Comparison of ENCODE assay signal across 14 cellular contexts in the genomic region with DNA sequence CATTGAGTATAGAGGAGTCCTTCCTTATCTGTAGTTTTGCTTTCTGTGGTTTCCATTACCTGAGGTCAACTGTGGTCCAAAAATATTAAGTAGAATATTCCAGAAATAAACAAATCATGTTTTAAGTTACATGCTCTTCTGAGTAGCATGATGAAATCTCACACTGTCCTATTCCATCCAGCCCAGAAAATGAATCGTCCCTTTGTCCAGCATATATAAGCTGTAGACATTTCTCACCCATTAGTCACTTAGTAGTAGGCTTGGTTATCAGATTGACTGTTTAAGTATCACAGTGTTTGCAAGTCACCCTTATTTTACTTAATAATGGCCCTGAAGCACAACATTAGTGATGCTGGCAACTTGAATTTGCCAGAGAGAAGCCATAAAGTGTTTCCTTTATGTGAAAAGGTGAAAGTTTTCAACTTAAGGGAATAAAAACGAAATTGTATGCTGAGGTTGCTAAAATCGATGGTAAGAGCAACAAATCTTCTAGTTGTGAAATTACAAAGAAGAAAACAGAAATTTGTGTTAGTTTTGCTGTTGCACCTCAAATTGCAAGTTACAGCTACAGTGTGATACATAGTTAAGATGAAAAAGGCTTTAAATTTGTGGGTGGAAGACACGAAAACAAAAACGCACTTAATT.
A peak's percentile ranks its signal among the peaks of the same experiment; 100 is the strongest.
DNase-seq lines count a peak whose midpoint lies in the region; ATAC-seq, FAIRE-seq and TF ChIP-seq lines count a peak whose summit lies in the region.
"Had no signal": no experiment of that assay in that cellular context is flagged by ENCODE, and none has a peak within 500 bp of the region (broad histone marks: within the 10 kb centered on the region; RNA-seq: fewer than 3 reads in every experiment).

No MANE protein-coding gene starts in this region.

- no peaks in the 10 kb centered on the region for H3K79me2 ChIP-seq in HepG2 (ENCODE audit: insufficient read depth, low read length)

- no peaks in the 10 kb centered on the region for H3K9me3 Mint-ChIP-seq in endodermal cell
- H3K9me3 Mint-ChIP-seq: activated T-helper 1 cell treated with anti-CD3 and anti-CD28 coated beads, Interleukin-12 subunit alpha, Interleukin-12 subunit beta, Interleukin-2, Interleukin-4 antibody, amounts not matched to agents 30 ng/mL and 10 ng/mL and 1 ng/mL, durations not matched to agents 14 hours and 24 hours and 36 hours had no signal

- CTCF ChIA-PET in HepG2 (lab: Yijun Ruan, JAX; ENCODE audit: low intra/inter-chr PET ratio, low total read pairs): no interaction called here

- H3K9me3 ChIP-seq in HepG2 (ENCODE audit: low read length) (no peaks in the 10 kb centered on the region), right lobe of liver (no peaks in the 10 kb centered on the region), endodermal cell (ENCODE audit: control insufficient read depth, low read length) (no peaks in the 10 kb centered on the region)
- H3K9me3 ChIP-seq: gastrocnemius medialis, testis had no signal

- no peak overlapping the region for H3K27ac ChIP-seq in HepG2 (ENCODE audit: extremely low read length, insufficient read depth, low read length)
- H3K27ac ChIP-seq in right lobe of liver: no peak overlapping the region
- H3K27ac ChIP-seq in endodermal cell (ENCODE audit: low read depth, low read length): no peak overlapping the region
- H3K27ac ChIP-seq: gastrocnemius medialis, testis had no signal

- 88% methylated on average over 5 of the region's 5 CpGs for WGBS in HepG2 (ENCODE audit: low lambda C conversion rate)
- WGBS in right lobe of liver (ENCODE audit: insufficient coverage, low coverage, low lambda C conversion rate, missing lambda C conversion rate): 86% methylated on average over 5 of the region's 5 CpGs
- WGBS in endodermal cell (ENCODE audit: insufficient coverage in 1 of 2, insufficient read length in 1 of 2), 2 experiments: 86 to 95% methylated on average over 2 to 5 of the region's 5 CpGs

- no peaks in the 10 kb centered on the region for H3K4me1 Mint-ChIP-seq in endodermal cell

- POLR2A ChIA-PET in HepG2 (lab: Yijun Ruan, JAX): no interaction called here

- TF ChIP-seq CTCF in HepG2 (CRISPR knock-in tag; IDR thresholded peaks at IDR 0.05): no peak
- TF ChIP-seq CTCF in right lobe of liver (IDR thresholded peaks at IDR 0.05): no peak
- no peak for TF ChIP-seq CTCF in endodermal cell (conservative IDR thresholded peaks at IDR 0.05)

- no peak overlapping the region for H3K4me3 Mint-ChIP-seq in endodermal cell
- H3K4me3 Mint-ChIP-seq: activated T-helper 1 cell treated with anti-CD3 and anti-CD28 coated beads, Interleukin-12 subunit alpha, Interleukin-12 subunit beta, Interleukin-2, Interleukin-4 antibody, amounts not matched to agents 30 ng/mL and 10 ng/mL and 1 ng/mL, durations not matched to agents 14 hours and 24 hours and 36 hours had no signal

- no peaks in the 10 kb centered on the region for H3K27me3 Mint-ChIP-seq in endodermal cell (ENCODE audit: insufficient read depth)

- TF ChIP-seq POLR2A in HepG2 (IDR thresholded peaks at IDR 0.05; ENCODE audit: insufficient read depth in 1 of 2, low read depth in 2 of 2, low read length in 2 of 2) (no peak), right lobe of liver (IDR thresholded peaks at IDR 0.05) (no peak)

- H3K4me1 ChIP-seq in HepG2 (ENCODE audit: insufficient read depth, low read length) (no peaks in the 10 kb centered on the region), right lobe of liver (no peaks in the 10 kb centered on the region), endodermal cell (ENCODE audit: control insufficient read depth, insufficient read depth, low read length) (no peaks in the 10 kb centered on the region)
- H3K4me1 ChIP-seq: gastrocnemius medialis, testis had no signal

- DNase-seq in HepG2 (ENCODE audit: low spot score): peak; percentile 43
- DNase-seq in right lobe of liver: no peak
- DNase-seq in SW480 (ENCODE audit: low spot score): peak; percentile 7
- DNase-seq in fibroblast of the conjunctiva (ENCODE audit: low read depth): peak; percentile 68
- no peak for DNase-seq in HuH-7 (ENCODE audit: low spot score)
- no peak for DNase-seq in HT-29 (ENCODE audit: low spot score)
- DNase-seq in endodermal cell: no peak
- DNase-seq: 8988T, DND-41, gastrocnemius medialis, NCI-H1436 treated with DMSO at 0.1 percent for 48 hours, testis had no signal

- TF ChIP-seq RAD21 in HepG2 (CRISPR knock-in tag; IDR thresholded peaks at IDR 0.05): no peak

- no TSS peak for BruUV-seq in HepG2 (replicated peaks; lab: Mats Ljungman, UMichigan)

- no peaks in the 10 kb centered on the region for H3K36me3 Mint-ChIP-seq in endodermal cell (ENCODE audit: low read depth)

- H2AFZ ChIP-seq in HepG2 (ENCODE audit: low read length): no peak overlapping the region

- H3K27me3 ChIP-seq in HepG2 (ENCODE audit: control insufficient read depth in 1 of 2, insufficient read depth in 2 of 2, low read length in 2 of 2) (no peaks in the 10 kb centered on the region), right lobe of liver (no peaks in the 10 kb centered on the region), endodermal cell (ENCODE audit: control insufficient read depth, insufficient read depth, low read length, poor library complexity, severe bottlenecking) (no peaks in the 10 kb centered on the region)
- H3K27me3 ChIP-seq: gastrocnemius medialis, testis had no signal

- no peak for FAIRE-seq in HepG2 (lab: Jason Lieb, UNC)

- TF ChIP-seq EP300 in HepG2 (IDR thresholded peaks at IDR 0.05; ENCODE audit: low read depth in 2 of 2, low read length in 2 of 2) (no peak), HepG2 (CRISPR knock-in tag; IDR thresholded peaks at IDR 0.05; ENCODE audit: borderline replicate concordance) (no peak)

- ATAC-seq in HepG2 (no peak; the same call in 2 of the 3 replicates), right lobe of liver (no peak), HG03432 (IDR thresholded peaks at IDR 0.05; ENCODE audit: unreplicated experiment) (no peak)
- ATAC-seq: gastrocnemius medialis had no signal

- no peaks in the 10 kb centered on the region for H4K20me1 ChIP-seq in HepG2 (ENCODE audit: insufficient read depth, low read length)

- H3K4me2 ChIP-seq in HepG2 (ENCODE audit: low read depth, low read length): no peak overlapping the region

- no peak overlapping the region for H3K4me3 ChIP-seq in HepG2 (replicated peaks in 1 of 3; ENCODE audit: insufficient read depth in 1 of 3, low read depth in 2 of 3, low read length in 3 of 3)
- no peak overlapping the region for H3K4me3 ChIP-seq in right lobe of liver
- no peak overlapping the region for H3K4me3 ChIP-seq in endodermal cell (ENCODE audit: low read length)
- H3K4me3 ChIP-seq: gastrocnemius medialis, testis had no signal

- intact Hi-C loops in HepG2 (cut with micrococcal nuclease; ENCODE audit: unreplicated experiment): no loop called here
- intact Hi-C loops in right lobe of liver (cut with DNase I): no loop called here

- in situ Hi-C loops in HepG2 (cut with HindIII; ENCODE audit: extremely low pct_ligation_motif_present, low pct_unique_long_range_greater_than_20kb): loop anchor here (10.0 kb wide), 1 partner anchor 549 kb away; no protein-coding TSS in a partner anchor

- H3K9ac ChIP-seq in HepG2 (ENCODE audit: insufficient read depth, low read depth, low read length) (no peak overlapping the region), endodermal cell (ENCODE audit: extremely low read depth, low read length, poor library complexity, severe bottlenecking) (no peak overlapping the region)

- H3K27ac Mint-ChIP-seq in endodermal cell: no peak overlapping the region
- H3K27ac Mint-ChIP-seq: activated T-helper 1 cell treated with anti-CD3 and anti-CD28 coated beads, Interleukin-12 subunit alpha, Interleukin-12 subunit beta, Interleukin-2, Interleukin-4 antibody, amounts not matched to agents 30 ng/mL and 10 ng/mL and 1 ng/mL, durations not matched to agents 14 hours and 24 hours and 36 hours had no signal

- H3K36me3 ChIP-seq in HepG2 (replicated peaks in 1 of 2; ENCODE audit: control insufficient read depth in 1 of 2, insufficient read depth in 2 of 2, low read length in 2 of 2) (no peaks in the 10 kb centered on the region), right lobe of liver (no peaks in the 10 kb centered on the region), endodermal cell (ENCODE audit: control insufficient read depth, insufficient read depth, low read length) (peaks cover 4% of the 10 kb centered on the region)
- H3K36me3 ChIP-seq: gastrocnemius medialis had no signal

TF ChIP-seq in HepG2, 621 proteins besides CTCF, POLR2A, EP300 and RAD21:
- TF ChIP-seq MAFK (conservative IDR thresholded peaks at IDR 0.05 in 1 of 2, IDR thresholded peaks at IDR 0.05 in 1 of 2; ENCODE audit: low read length in 2 of 2) (peak; percentile 10 to 55; a peak in 1 of 4 replicates), MAFF (IDR thresholded peaks at IDR 0.05; ENCODE audit: low read depth, low read length) (peak; percentile 61; the same call in 1 of the 2 replicates)
- TF ChIP-seq, protein P1, sequence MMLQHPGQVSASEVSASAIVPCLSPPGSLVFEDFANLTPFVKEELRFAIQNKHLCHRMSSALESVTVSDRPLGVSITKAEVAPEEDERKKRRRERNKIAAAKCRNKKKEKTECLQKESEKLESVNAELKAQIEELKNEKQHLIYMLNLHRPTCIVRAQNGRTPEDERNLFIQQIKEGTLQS (CRISPR knock-in tag; IDR thresholded peaks at IDR 0.05): no peak

Comparison
In these comparisons a context has a peak if more than half of its experiments do, and no peak if none do; other contexts are left out.
1. DNase-seq: peak in HepG2 (single experiment), SW480 (single experiment) and fibroblast of the conjunctiva (single experiment); none in right lobe of liver (0 of 3), HuH-7 (single experiment), HT-29 (single experiment) and endodermal cell (single experiment).